19 cellular contexts compared by ENCODE assay signal in genomic region chr7:93062599-93062998, GRCh38. TPM values are rescaled to one million over a fixed set of nuclear protein-coding genes. Genes with fewer than 3 reads are reported as not detected.
"Had no signal": no experiment of that assay in that cellular context is flagged by ENCODE, and none has a peak within 500 bp of the region (broad histone marks: within the 10 kb centered on the region; RNA-seq: fewer than 3 reads in every experiment).

No MANE protein-coding gene starts in this region.

- H3K4me3 Mint-ChIP-seq: naive thymus-derived CD4-positive, alpha-beta T cell; type B pancreatic cell had no signal

- H3K27me3 ChIP-seq: heart left ventricle, ovary, thyroid gland had no signal

- H3K27ac ChIP-seq: heart left ventricle, neutrophil, ovary, suprapubic skin, thyroid gland had no signal

- DNase-seq: effector memory CD4-positive, alpha-beta T cell; heart left ventricle; hippocampal formation; mesendoderm; naive thymus-derived CD4-positive, alpha-beta T cell; ovary; right cardiac atrium; stimulated activated CD4-positive, alpha-beta T cell treated with anti-CD3 and anti-CD28 coated beads, Interleukin-12 subunit alpha, Interleukin-12 subunit beta, amount 100 ng/mL, for 4 hours; stimulated activated naive CD4-positive, alpha-beta T cell treated with Interleukin-2 at 50 U/mL for 16 hours; thyroid gland had no signal

- H3K9me3 ChIP-seq: neutrophil, ovary, suprapubic skin, thyroid gland had no signal

- FAIRE-seq: endometrium, frontal cortex, small intestine had no signal

- H3K4me3 ChIP-seq: heart left ventricle, ovary, suprapubic skin, thyroid gland had no signal

- H3K27ac Mint-ChIP-seq: progenitor cell of endocrine pancreas, type B pancreatic cell had no signal

- H3K4me1 Mint-ChIP-seq: naive thymus-derived CD4-positive, alpha-beta T cell had no signal

- H3K4me1 ChIP-seq: heart left ventricle, suprapubic skin, thyroid gland had no signal

- H3K36me3 ChIP-seq: heart left ventricle, neutrophil, ovary, suprapubic skin, thyroid gland had no signal

- ATAC-seq: esophagus mucosa; heart left ventricle; naive thymus-derived CD4-positive, alpha-beta T cell; right cardiac atrium had no signal

RNA-seq across cellular contexts. Expression of gene SAMD9, which starts 55.2 kb away (rescaled TPM):
- polyA plus RNA-seq: neural cell had no signal
